10 cellular contexts compared by ENCODE assay signal in genomic region chr9:124480621-124480981, GRCh38. TPM values are rescaled to one million over a fixed set of nuclear protein-coding genes. Genes with fewer than 3 reads are reported as not detected.
DNase-seq lines count a peak whose midpoint lies in the region; ATAC-seq and TF ChIP-seq lines count a peak whose summit lies in the region.
"Had no signal": no experiment of that assay in that cellular context is flagged by ENCODE, and none has a peak within 500 bp of the region (broad histone marks: within the 10 kb centered on the region; RNA-seq: fewer than 3 reads in every experiment).

No MANE protein-coding gene starts in this region.

- no peaks in the 10 kb centered on the region for H3K36me3 Mint-ChIP-seq in activated CD8-positive, alpha-beta memory T cell treated with anti-CD3 and anti-CD28 coated beads, Interleukin-2, amount 10 ng/mL, durations not matched to agents 7 days and 5 days

- ATAC-seq in activated CD8-positive, alpha-beta memory T cell treated with anti-CD3 and anti-CD28 coated beads, Interleukin-2, amount 10 ng/mL, durations not matched to agents 7 days and 5 days: peak; percentile 58
- ATAC-seq in stimulated activated naive CD8-positive, alpha-beta T cell treated with anti-CD3 and anti-CD28 coated beads, Interleukin-15, amount 100 ng/mL, for 72 hours: peak; percentile 33
- ATAC-seq in activated CD4-positive, CD25-positive, alpha-beta regulatory T cell treated with anti-CD3 and anti-CD28 coated beads, Interleukin-2, amount 50 U/mL, for 24 hours: no peak
- ATAC-seq: activated T-cell treated with anti-CD3 and anti-CD28 coated beads, Interleukin-2, amount 50 U/mL, for 72 hours; psoas muscle had no signal

- CTCF ChIA-PET in activated CD8-positive, alpha-beta memory T cell treated with anti-CD3 and anti-CD28 coated beads, Interleukin-2, amount 10 ng/mL, durations not matched to agents 7 days and 5 days (lab: Charles Lee): interaction anchor here (1.1 kb wide), 1 partner anchor 60 kb away, joined by 4 read pairs; no protein-coding TSS in a partner anchor

- no peaks in the 10 kb centered on the region for H3K4me1 Mint-ChIP-seq in activated CD8-positive, alpha-beta memory T cell treated with anti-CD3 and anti-CD28 coated beads, Interleukin-2, amount 10 ng/mL, durations not matched to agents 7 days and 5 days
- no peaks in the 10 kb centered on the region for H3K4me1 Mint-ChIP-seq in stimulated activated naive CD8-positive, alpha-beta T cell treated with anti-CD3 and anti-CD28 coated beads, Interleukin-15, amount 100 ng/mL, for 72 hours

- H3K4me3 Mint-ChIP-seq in activated CD8-positive, alpha-beta memory T cell treated with anti-CD3 and anti-CD28 coated beads, Interleukin-2, amount 10 ng/mL, durations not matched to agents 7 days and 5 days: no peak overlapping the region
- no peak overlapping the region for H3K4me3 Mint-ChIP-seq in stimulated activated naive CD8-positive, alpha-beta T cell treated with anti-CD3 and anti-CD28 coated beads, Interleukin-15, amount 100 ng/mL, for 72 hours
- H3K4me3 Mint-ChIP-seq: activated T-cell treated with anti-CD3 and anti-CD28 coated beads, Interleukin-2, amount 50 U/mL, for 72 hours had no signal

- H3K4me3 ChIP-seq in choroid plexus epithelial cell (ENCODE audit: low read depth, low read length): no peak overlapping the region
- H3K4me3 ChIP-seq: psoas muscle had no signal

- DNase-seq in activated CD8-positive, alpha-beta memory T cell treated with anti-CD3 and anti-CD28 coated beads, Interleukin-2, amount 10 ng/mL, durations not matched to agents 7 days and 5 days: no peak
- DNase-seq in activated CD8-positive, alpha-beta memory T cell treated with anti-CD3 and anti-CD28 coated beads, Interleukin-2, amount 50 U/mL, for 4 hours: no peak
- DNase-seq in NCI-H748 treated with DMSO at 0.1 percent for 48 hours (lab: John Stamatoyannopoulos, UW) (peak; percentile 12), choroid plexus epithelial cell (ENCODE audit: low read depth) (peak; percentile 44), T-helper 9 cell (no peak), NCI-H446 treated with DMSO at 0.1 percent for 48 hours (lab: John Stamatoyannopoulos, UW) (no peak)
- DNase-seq in stimulated activated naive CD8-positive, alpha-beta T cell treated with anti-CD3 and anti-CD28 coated beads, Interleukin-15, amount 100 ng/mL, for 72 hours: no peak
- DNase-seq: activated T-cell treated with anti-CD3 and anti-CD28 coated beads, Interleukin-2, amount 50 U/mL, for 72 hours had no signal

- H3K27me3 Mint-ChIP-seq in activated CD8-positive, alpha-beta memory T cell treated with anti-CD3 and anti-CD28 coated beads, Interleukin-2, amount 10 ng/mL, durations not matched to agents 7 days and 5 days: peaks cover 14% of the 10 kb centered on the region
- H3K27me3 Mint-ChIP-seq in stimulated activated naive CD8-positive, alpha-beta T cell treated with anti-CD3 and anti-CD28 coated beads, Interleukin-15, amount 100 ng/mL, for 72 hours: peaks cover 40% of the 10 kb centered on the region

- peak; percentile 63 for TF ChIP-seq CTCF in choroid plexus epithelial cell (conservative IDR thresholded peaks at IDR 0.05; ENCODE audit: low read depth, low read length)

- H3K27ac Mint-ChIP-seq in activated CD8-positive, alpha-beta memory T cell treated with anti-CD3 and anti-CD28 coated beads, Interleukin-2, amount 10 ng/mL, durations not matched to agents 7 days and 5 days: no peak overlapping the region
- no peak overlapping the region for H3K27ac Mint-ChIP-seq in stimulated activated naive CD8-positive, alpha-beta T cell treated with anti-CD3 and anti-CD28 coated beads, Interleukin-15, amount 100 ng/mL, for 72 hours
- H3K27ac Mint-ChIP-seq: activated T-cell treated with anti-CD3 and anti-CD28 coated beads, Interleukin-2, amount 50 U/mL, for 72 hours had no signal

- H3K9me3 Mint-ChIP-seq in activated CD8-positive, alpha-beta memory T cell treated with anti-CD3 and anti-CD28 coated beads, Interleukin-2, amount 10 ng/mL, durations not matched to agents 7 days and 5 days (ENCODE audit: low read depth): no peaks in the 10 kb centered on the region
- no peaks in the 10 kb centered on the region for H3K9me3 Mint-ChIP-seq in stimulated activated naive CD8-positive, alpha-beta T cell treated with anti-CD3 and anti-CD28 coated beads, Interleukin-15, amount 100 ng/mL, for 72 hours

RNA-seq across cellular contexts. Expression of gene NR5A1, which starts 26.6 kb away (rescaled TPM):
- total RNA-seq in activated CD8-positive, alpha-beta memory T cell treated with anti-CD3 and anti-CD28 coated beads, Interleukin-2, amount 10 ng/mL, durations not matched to agents 7 days and 5 days: not detected

RNA-seq across cellular contexts. Expression of gene ADGRD2, which starts 30.4 kb away (rescaled TPM):
- total RNA-seq in activated CD8-positive, alpha-beta memory T cell treated with anti-CD3 and anti-CD28 coated beads, Interleukin-2, amount 10 ng/mL, durations not matched to agents 7 days and 5 days: not detected
- total RNA-seq: activated T-cell treated with anti-CD3 and anti-CD28 coated beads, Interleukin-2, amount 50 U/mL, for 72 hours; psoas muscle had no signal

Comparison
In these comparisons a context has a peak if more than half of its experiments do, and no peak if none do; other contexts are left out.
1. ATAC-seq: peak in activated CD8-positive, alpha-beta memory T cell treated with anti-CD3 and anti-CD28 coated beads, Interleukin-2, amount 10 ng/mL, durations not matched to agents 7 days and 5 days (single experiment) and stimulated activated naive CD8-positive, alpha-beta T cell treated with anti-CD3 and anti-CD28 coated beads, Interleukin-15, amount 100 ng/mL, for 72 hours (single experiment); none in activated CD4-positive, CD25-positive, alpha-beta regulatory T cell treated with anti-CD3 and anti-CD28 coated beads, Interleukin-2, amount 50 U/mL, for 24 hours (0 of 2).
2. DNase-seq: peak in NCI-H748 treated with DMSO at 0.1 percent for 48 hours (single experiment) and choroid plexus epithelial cell (single experiment); none in activated CD8-positive, alpha-beta memory T cell treated with anti-CD3 and anti-CD28 coated beads, Interleukin-2, amount 10 ng/mL, durations not matched to agents 7 days and 5 days (single experiment), activated CD8-positive, alpha-beta memory T cell treated with anti-CD3 and anti-CD28 coated beads, Interleukin-2, amount 50 U/mL, for 4 hours (single experiment), stimulated activated naive CD8-positive, alpha-beta T cell treated with anti-CD3 and anti-CD28 coated beads, Interleukin-15, amount 100 ng/mL, for 72 hours (0 of 2), T-helper 9 cell (single experiment) and NCI-H446 treated with DMSO at 0.1 percent for 48 hours (single experiment).